Comparison of ENCODE assay signal across 12 cellular contexts in the genomic region with DNA sequence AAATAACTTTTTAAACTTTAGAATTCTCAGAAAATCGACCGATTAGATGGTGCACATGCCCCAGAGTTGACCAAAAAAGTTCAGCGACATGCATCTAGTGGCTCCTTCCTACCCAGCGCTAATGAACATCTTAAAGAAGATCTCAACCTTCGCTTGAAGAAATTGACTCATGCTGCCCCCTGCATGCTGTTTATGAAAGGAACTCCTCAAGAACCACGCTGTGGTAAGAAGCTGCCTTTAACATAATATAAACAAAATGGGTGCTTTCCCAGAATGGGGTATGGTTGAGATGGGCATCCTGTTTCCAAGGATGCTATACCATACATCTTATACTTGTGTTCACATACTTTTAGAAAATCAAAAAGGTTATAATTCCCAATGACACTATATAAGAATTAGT. TPM values are rescaled to one million over a fixed set of nuclear protein-coding genes. Genes with fewer than 3 reads are reported as not detected.
DNase-seq lines count a peak whose midpoint lies in the region; ATAC-seq, FAIRE-seq and TF ChIP-seq lines count a peak whose summit lies in the region.
"Had no signal": no experiment of that assay in that cellular context is flagged by ENCODE, and none has a peak within 500 bp of the region (broad histone marks: within the 10 kb centered on the region; RNA-seq: fewer than 3 reads in every experiment).

No MANE protein-coding gene starts in this region.

- H3K4me3 ChIP-seq in right atrium auricular region: no peak overlapping the region

- TF ChIP-seq CTCF in D721Med (IDR thresholded peaks at IDR 0.05; ENCODE audit: insufficient read depth, missing control alignments): peak; percentile 28
- TF ChIP-seq CTCF in right atrium auricular region (IDR thresholded peaks at IDR 0.05): no peak

- no peak for FAIRE-seq in D721Med (lab: Jason Lieb, UNC)
- FAIRE-seq: urothelium cell line had no signal

- peaks cover 44% of the 10 kb centered on the region for H3K36me3 ChIP-seq in right atrium auricular region

- H3K27ac ChIP-seq in right atrium auricular region: no peak overlapping the region

- no peak for DNase-seq in D721Med (ENCODE audit: insufficient read length, low spot score)
- peak; percentile 7 to 16 for DNase-seq in erythroblast (lab: John Stamatoyannopoulos, UW)
- no peak for DNase-seq in right atrium auricular region (ENCODE audit: low spot score)
- DNase-seq in globus pallidus (ENCODE audit: low spot score): no peak
- DNase-seq in NCI-H1930 (lab: John Stamatoyannopoulos, UW): no peak
- DNase-seq in NCI-H446 (lab: John Stamatoyannopoulos, UW): no peak
- DNase-seq: activated T-cell treated with anti-CD3 and anti-CD28 coated beads, Interleukin-2, amount 50 U/mL, for 4 hours; DMS53; stimulated activated CD4-positive, alpha-beta T cell treated with anti-CD3 and anti-CD28 coated beads, Interleukin-2, amount 100 ng/mL, for 48 hours had no signal

- no peaks in the 10 kb centered on the region for H3K27me3 ChIP-seq in right atrium auricular region

- ATAC-seq in GM18907 (IDR thresholded peaks at IDR 0.05; ENCODE audit: unreplicated experiment): peak; percentile 58
- peak; percentile 71 for ATAC-seq in HG03520 (IDR thresholded peaks at IDR 0.05; ENCODE audit: unreplicated experiment)

- no peak for TF ChIP-seq POLR2A in erythroblast (IDR thresholded peaks at IDR 0.05; ENCODE audit: low read length)

- no peaks in the 10 kb centered on the region for H3K4me1 ChIP-seq in right atrium auricular region

- H3K9me3 ChIP-seq in right atrium auricular region: no peaks in the 10 kb centered on the region

RNA-seq across cellular contexts. Expression of a gene that starts 24.6 kb away (rescaled TPM):
- 10 to 100 TPM; 38.9 to 49.5 TPM for total RNA-seq in right atrium auricular region

RNA-seq across cellular contexts. Expression of a gene that starts 50.1 kb away (rescaled TPM):
- 1 to 10 TPM in 1 of 2 donors, under 1 TPM in 1; 0.93 to 1.7 TPM for total RNA-seq in right atrium auricular region

Comparison
In these comparisons a context has a peak if more than half of its experiments do, and no peak if none do; other contexts are left out.
1. DNase-seq: peak in erythroblast (2 of 2); none in D721Med (single experiment), right atrium auricular region (single experiment), globus pallidus (single experiment), NCI-H1930 (0 of 2) and NCI-H446 (0 of 2).